In the genomic region with DNA sequence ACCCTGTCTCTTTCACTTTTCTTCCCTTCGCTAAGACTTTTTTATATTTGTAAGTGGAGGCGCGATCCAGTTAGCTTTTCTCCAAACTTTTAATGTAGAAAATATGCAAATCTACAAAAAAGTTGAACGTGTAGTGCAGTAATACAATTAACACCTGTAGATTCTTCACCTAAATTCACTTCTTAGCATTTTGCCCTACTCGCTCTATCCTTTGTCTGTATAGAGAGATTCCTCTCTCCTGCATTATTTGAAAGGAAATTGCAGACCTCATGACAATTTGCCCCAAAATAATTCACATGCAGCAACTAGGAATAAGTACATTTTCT, we compare ENCODE assay signal across 9 cellular contexts. TPM values are rescaled to one million over a fixed set of nuclear protein-coding genes. Genes with fewer than 3 reads are reported as not detected.
DNase-seq lines count a peak whose midpoint lies in the region; ATAC-seq and TF ChIP-seq lines count a peak whose summit lies in the region.
"Had no signal": no experiment of that assay in that cellular context is flagged by ENCODE, and none has a peak within 500 bp of the region (broad histone marks: within the 10 kb centered on the region; RNA-seq: fewer than 3 reads in every experiment).

No MANE protein-coding gene starts in this region.

- POLR2A ChIA-PET in T-cell (lab: Charles Lee) = no interaction called here

- H3K4me3 Mint-ChIP-seq in T-cell = peak overlapping the region; percentile 89 to 91 (median 90)

- intact Hi-C loops in psoas muscle (cut with DNase I) = no loop called here
- intact Hi-C loops in adrenal gland (cut with DNase I) = no loop called here

- TF ChIP-seq CTCF in DOHH2 (IDR thresholded peaks at IDR 0.05; ENCODE audit: low read depth, low read length, poor library complexity, severe bottlenecking) (no peak), foreskin fibroblast (IDR thresholded peaks at IDR 0.05; ENCODE audit: low read depth, low read length) (no peak), psoas muscle (IDR thresholded peaks at IDR 0.05) (no peak), adrenal gland (IDR thresholded peaks at IDR 0.05) (no peak)

- no peak overlapping the region for H3K27ac ChIP-seq in DOHH2 (ENCODE audit: low read depth, low read length)
- no peak overlapping the region for H3K27ac ChIP-seq in psoas muscle
- no peak overlapping the region for H3K27ac ChIP-seq in adrenal gland

- no peaks in the 10 kb centered on the region for H4K20me1 ChIP-seq in DOHH2 (ENCODE audit: control insufficient read depth, insufficient read depth, low read depth, low read length)

- CTCF ChIA-PET in T-cell (lab: Charles Lee) = interaction anchor here in 1 of 2 donors (1.1 kb wide), 1 partner anchor 20 kb away, joined by 4 read pairs; no protein-coding TSS in a partner anchor

- DNase-seq in T-cell = no peak
- DNase-seq in foreskin fibroblast = no peak
- no peak for DNase-seq in psoas muscle
- no peak for DNase-seq in OCI-M1 (lab: John Stamatoyannopoulos, UW)
- no peak for DNase-seq in adrenal gland
- DNase-seq: KG1 had no signal

- TF ChIP-seq POLR2A in adrenal gland (IDR thresholded peaks at IDR 0.05) = no peak

- H3K36me3 Mint-ChIP-seq in T-cell = no peaks in the 10 kb centered on the region

- peak overlapping the region in 1 of 2 donors; percentile 68 for H3K27ac Mint-ChIP-seq in T-cell

- H3K4me3 ChIP-seq in DOHH2 (ENCODE audit: low read length) = peak overlapping the region; percentile 74
- H3K4me3 ChIP-seq in foreskin fibroblast (ENCODE audit: low read depth in 1 of 2, low read length in 2 of 2) = peak overlapping the region; percentile 60 to 67
- peak overlapping the region; percentile 77 for H3K4me3 ChIP-seq in psoas muscle
- peak overlapping the region in 2 of 4 donors; percentile 17 to 67 for H3K4me3 ChIP-seq in adrenal gland

- H3K36me3 ChIP-seq in DOHH2 (ENCODE audit: control insufficient read depth, low read length) = no peaks in the 10 kb centered on the region
- no peaks in the 10 kb centered on the region for H3K36me3 ChIP-seq in psoas muscle (ENCODE audit: insufficient read depth in 1 of 2, low read depth in 1 of 2)
- H3K36me3 ChIP-seq in adrenal gland (replicated peaks in 1 of 2) = no peaks in the 10 kb centered on the region

- H3K4me1 ChIP-seq in DOHH2 (ENCODE audit: control insufficient read depth, low read length) (peaks cover 12% of the 10 kb centered on the region), psoas muscle (peaks cover 12% of the 10 kb centered on the region), adrenal gland (replicated peaks in 1 of 2) (peaks cover 8 to 13% of the 10 kb centered on the region in 2 donors)

- H3K9me2 ChIP-seq in DOHH2 (replicated peaks; ENCODE audit: control insufficient read depth, low read length) = no peaks in the 10 kb centered on the region

- ATAC-seq in T-cell (replicated peaks in 1 of 4) = peak in 2 of 4 experiments; percentile 9 to 18
- no peak for ATAC-seq in psoas muscle
- ATAC-seq in GM21515 (IDR thresholded peaks at IDR 0.05; ENCODE audit: unreplicated experiment) = no peak
- ATAC-seq in HG03521 (IDR thresholded peaks at IDR 0.05; ENCODE audit: unreplicated experiment) = no peak

- no peaks in the 10 kb centered on the region for H3F3A ChIP-seq in DOHH2 (ENCODE audit: control insufficient read depth, insufficient read depth)

- WGBS in psoas muscle, 3 donors = 7 to 13% (median 13%) methylated on average over 5 of the region's 5 CpGs
- WGBS in adrenal gland, 4 donors = 11 to 16% (median 13%) methylated on average over 5 of the region's 5 CpGs

- peaks cover 6 to 8% of the 10 kb centered on the region in 2 donors for H3K27me3 Mint-ChIP-seq in T-cell

- H3K9me3 Mint-ChIP-seq in T-cell = no peaks in the 10 kb centered on the region

- H3K27me3 ChIP-seq in DOHH2 (ENCODE audit: control insufficient read depth, low read length) = peaks cover 24% of the 10 kb centered on the region
- H3K27me3 ChIP-seq in psoas muscle (ENCODE audit: insufficient read depth in 3 of 3, low read length in 2 of 3) = no peaks in the 10 kb centered on the region
- no peaks in the 10 kb centered on the region for H3K27me3 ChIP-seq in adrenal gland

- H3K4me2 ChIP-seq in DOHH2 (ENCODE audit: low read length) = peak overlapping the region; percentile 93

- no peaks in the 10 kb centered on the region for H3K9me3 ChIP-seq in DOHH2 (ENCODE audit: control insufficient read depth, insufficient read depth, low read length)
- H3K9me3 ChIP-seq in psoas muscle = no peaks in the 10 kb centered on the region
- H3K9me3 ChIP-seq in adrenal gland (replicated peaks in 1 of 3) = no peaks in the 10 kb centered on the region

- H3K4me1 Mint-ChIP-seq in T-cell = peaks cover 9 to 14% (median 10%) of the 10 kb centered on the region in 3 donors

- no peaks in the 10 kb centered on the region for H3K79me2 ChIP-seq in DOHH2 (ENCODE audit: control insufficient read depth, low read length)

RNA-seq across cellular contexts. Expression of a gene that starts 21.4 kb away (rescaled TPM):
- total RNA-seq in T-cell (1 to 10 TPM in 4 of 5 donors, under 1 TPM in 1; 0.98 to 6.7 (median 5.9) TPM), psoas muscle (1 to 10 TPM in 1 of 4 donors, under 1 TPM in 3; 0.41 to 2.2 (median 0.71) TPM), adrenal gland (1 to 10 TPM in 4 of 8 donors, under 1 TPM in 4; 0.24 to 2.4 (median 1.1) TPM)
- polyA plus RNA-seq in psoas muscle (under 1 TPM; 0.41 to 0.66 (median 0.56) TPM), adrenal gland (1 to 10 TPM; 2.3 to 4.1 (median 3.5) TPM)

RNA-seq across cellular contexts. Expression of a gene that starts 35.7 kb away (rescaled TPM):
- total RNA-seq in T-cell (10 to 100 TPM; 61.0 to 81.8 (median 66.5) TPM), psoas muscle (10 to 100 TPM in 2 of 4 donors, 1 to 10 TPM in 2; 8.2 to 14.7 (median 10.8) TPM), adrenal gland (10 to 100 TPM; 11.8 to 55.5 (median 24.0) TPM)
- polyA plus RNA-seq in psoas muscle (10 to 100 TPM in 1 of 3 donors, 1 to 10 TPM in 2; 4.5 to 10.3 (median 5.6) TPM), adrenal gland (10 to 100 TPM in 2 of 3 donors, 1 to 10 TPM in 1; 7.8 to 20.2 (median 10.8) TPM)
